Comparison of ENCODE assay signal across 1 cellular context in genomic region chr1:203196371-203196770, GRCh38.
TF ChIP-seq lines count a peak whose summit lies in the region.

No MANE protein-coding gene starts in this region.

TF ChIP-seq in SK-N-SH, 30 proteins besides CTCF, POLR2A, EP300 and RAD21:
- no peak for TF ChIP-seq USF2 (IDR thresholded peaks at IDR 0.05; ENCODE audit: borderline replicate concordance, low read depth, low read length)
- no peak for TF ChIP-seq SMC3 (IDR thresholded peaks at IDR 0.05; ENCODE audit: low read depth, low read length)
- TF ChIP-seq NFIC (IDR thresholded peaks at IDR 0.05; ENCODE audit: borderline replicate concordance), result no peak
- TF ChIP-seq MEF2A (IDR thresholded peaks at IDR 0.05; ENCODE audit: borderline replicate concordance, low read depth), result no peak
- no peak for TF ChIP-seq TEAD4 (IDR thresholded peaks at IDR 0.05; ENCODE audit: borderline replicate concordance, insufficient read depth)
- no peak for TF ChIP-seq CHD2 (IDR thresholded peaks at IDR 0.05; ENCODE audit: low read length, partially characterized antibody)
- TF ChIP-seq JUND (IDR thresholded peaks at IDR 0.05), result no peak
- TF ChIP-seq EZH2phosphoT487 (IDR thresholded peaks at IDR 0.05; ENCODE audit: borderline replicate concordance, low read depth), result no peak
- no peak for TF ChIP-seq MXI1 (IDR thresholded peaks at IDR 0.05; ENCODE audit: low read depth, low read length)
- TF ChIP-seq RFX5 (IDR thresholded peaks at IDR 0.05; ENCODE audit: low read length), result no peak
- TF ChIP-seq FOXM1 (IDR thresholded peaks at IDR 0.05; ENCODE audit: low read depth), result no peak
- no peak for TF ChIP-seq RCOR1 (IDR thresholded peaks at IDR 0.05; ENCODE audit: low read length)
